14 cellular contexts compared by ENCODE assay signal in genomic region chr4:138110815-138111214, GRCh38.
DNase-seq lines count a peak whose midpoint lies in the region; ATAC-seq and TF ChIP-seq lines count a peak whose summit lies in the region.
"Had no signal": no experiment of that assay in that cellular context is flagged by ENCODE, and none has a peak within 500 bp of the region (broad histone marks: within the 10 kb centered on the region; RNA-seq: fewer than 3 reads in every experiment).

No MANE protein-coding gene starts in this region.

- no peaks in the 10 kb centered on the region for H3K27me3 Mint-ChIP-seq in GM23338 (ENCODE audit: insufficient read depth, low read depth, poor library complexity)
- H3K27me3 Mint-ChIP-seq in stimulated activated naive CD8-positive, alpha-beta T cell treated with anti-CD3 and anti-CD28 coated beads, Interleukin-15, amount 100 ng/mL, for 72 hours: no peaks in the 10 kb centered on the region
- H3K27me3 Mint-ChIP-seq: activated B cell treated with CpG ODN at 0.5 μM for 24 hours had no signal

- H3K36me3 ChIP-seq in GM23338 (ENCODE audit: insufficient read depth): no peaks in the 10 kb centered on the region
- H3K36me3 ChIP-seq: gastroesophageal sphincter, suprapubic skin had no signal

- no peak overlapping the region for H2AFZ ChIP-seq in GM23338

- H3K4me2 ChIP-seq in GM23338: peak overlapping the region; percentile 52

- no peak overlapping the region for H3K4me3 Mint-ChIP-seq in GM23338
- H3K4me3 Mint-ChIP-seq in stimulated activated naive CD8-positive, alpha-beta T cell treated with anti-CD3 and anti-CD28 coated beads, Interleukin-15, amount 100 ng/mL, for 72 hours: no peak overlapping the region
- H3K4me3 Mint-ChIP-seq: activated B cell treated with CpG ODN at 0.5 μM for 24 hours, brain had no signal

- no peak overlapping the region for H3K27ac Mint-ChIP-seq in GM23338
- no peak overlapping the region for H3K27ac Mint-ChIP-seq in stimulated activated naive CD8-positive, alpha-beta T cell treated with anti-CD3 and anti-CD28 coated beads, Interleukin-15, amount 100 ng/mL, for 72 hours
- H3K27ac Mint-ChIP-seq: activated B cell treated with CpG ODN at 0.5 μM for 24 hours, brain had no signal

- H3K27ac ChIP-seq in GM23338 (ENCODE audit: low read depth): peak overlapping the region; percentile 88
- H3K27ac ChIP-seq: gastroesophageal sphincter, suprapubic skin had no signal

- DNase-seq in COLO829 (ENCODE audit: low spot score) (peak; percentile 29), GM23338 (ENCODE audit: low spot score) (no peak), NCI-H226 (peak; percentile 36), foreskin fibroblast (peak; percentile 5 to 13), amygdala (lab: John Stamatoyannopoulos, UW) (no peak), NOMO-1 (lab: John Stamatoyannopoulos, UW; ENCODE audit: unreplicated experiment in 2 of 2) (no peak)
- DNase-seq in activated CD4-positive, alpha-beta T cell treated with anti-CD3 and anti-CD28 coated beads for 48 hours: no peak
- no peak for DNase-seq in stimulated activated naive CD8-positive, alpha-beta T cell treated with anti-CD3 and anti-CD28 coated beads, Interleukin-15, amount 100 ng/mL, for 72 hours
- DNase-seq: activated B cell treated with CpG ODN at 0.5 μM for 24 hours; activated naive CD4-positive, alpha-beta T cell; NCI-H345 had no signal

- no peaks in the 10 kb centered on the region for H4K20me1 ChIP-seq in GM23338 (replicated peaks; ENCODE audit: insufficient read depth)

- peaks cover 21% of the 10 kb centered on the region for H3K9me3 Mint-ChIP-seq in GM23338
- H3K9me3 Mint-ChIP-seq in stimulated activated naive CD8-positive, alpha-beta T cell treated with anti-CD3 and anti-CD28 coated beads, Interleukin-15, amount 100 ng/mL, for 72 hours: no peaks in the 10 kb centered on the region

- no peaks in the 10 kb centered on the region for H3K27me3 ChIP-seq in GM23338 (ENCODE audit: insufficient read depth)
- H3K27me3 ChIP-seq: gastroesophageal sphincter, suprapubic skin had no signal

- no peak for ATAC-seq in GM23338
- no peak for ATAC-seq in stimulated activated naive CD8-positive, alpha-beta T cell treated with anti-CD3 and anti-CD28 coated beads, Interleukin-15, amount 100 ng/mL, for 72 hours
- ATAC-seq: gastroesophageal sphincter had no signal

- H3K4me1 Mint-ChIP-seq in GM23338: peaks cover 50% of the 10 kb centered on the region
- no peaks in the 10 kb centered on the region for H3K4me1 Mint-ChIP-seq in stimulated activated naive CD8-positive, alpha-beta T cell treated with anti-CD3 and anti-CD28 coated beads, Interleukin-15, amount 100 ng/mL, for 72 hours

- peaks cover 26% of the 10 kb centered on the region for H3K4me1 ChIP-seq in GM23338 (ENCODE audit: insufficient read depth)
- H3K4me1 ChIP-seq: suprapubic skin had no signal

- H3K4me3 ChIP-seq in GM23338 (no peak overlapping the region), foreskin fibroblast (ENCODE audit: low read depth in 1 of 2, low read length in 2 of 2) (no peak overlapping the region)
- H3K4me3 ChIP-seq: gastroesophageal sphincter, suprapubic skin had no signal

- H3F3A ChIP-seq in GM23338 (replicated peaks; ENCODE audit: low read depth): no peaks in the 10 kb centered on the region

- peaks cover 23% of the 10 kb centered on the region for H3K36me3 Mint-ChIP-seq in GM23338 (ENCODE audit: low read depth)
- H3K36me3 Mint-ChIP-seq: brain had no signal

- no peaks in the 10 kb centered on the region for H3K79me2 ChIP-seq in GM23338 (replicated peaks; ENCODE audit: insufficient read depth)

- TF ChIP-seq CTCF in GM23338 (conservative IDR thresholded peaks at IDR 0.05; ENCODE audit: low read depth in 2 of 2) (no peak), foreskin fibroblast (IDR thresholded peaks at IDR 0.05; ENCODE audit: low read depth, low read length) (no peak)

- no peaks in the 10 kb centered on the region for H3K9me2 ChIP-seq in GM23338 (ENCODE audit: insufficient read depth)

TF ChIP-seq in GM23338, 12 proteins besides CTCF, POLR2A, EP300 and RAD21:
- TF ChIP-seq, protein P1, sequence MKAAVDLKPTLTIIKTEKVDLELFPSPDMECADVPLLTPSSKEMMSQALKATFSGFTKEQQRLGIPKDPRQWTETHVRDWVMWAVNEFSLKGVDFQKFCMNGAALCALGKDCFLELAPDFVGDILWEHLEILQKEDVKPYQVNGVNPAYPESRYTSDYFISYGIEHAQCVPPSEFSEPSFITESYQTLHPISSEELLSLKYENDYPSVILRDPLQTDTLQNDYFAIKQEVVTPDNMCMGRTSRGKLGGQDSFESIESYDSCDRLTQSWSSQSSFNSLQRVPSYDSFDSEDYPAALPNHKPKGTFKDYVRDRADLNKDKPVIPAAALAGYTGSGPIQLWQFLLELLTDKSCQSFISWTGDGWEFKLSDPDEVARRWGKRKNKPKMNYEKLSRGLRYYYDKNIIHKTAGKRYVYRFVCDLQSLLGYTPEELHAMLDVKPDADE (IDR thresholded peaks at IDR 0.05): no peak
- TF ChIP-seq REST (IDR thresholded peaks at IDR 0.05; ENCODE audit: unreplicated experiment) (no peak), NANOG (IDR thresholded peaks at IDR 0.05; ENCODE audit: borderline replicate concordance) (0 out of 2 replicates have a peak, but pooled peaks have one; percentile 15), ZNF114 (CRISPR knock-in tag; IDR thresholded peaks at IDR 0.05) (no peak)
TF ChIP-seq in GM23338: peak in this region for 1.

Comparison
In these comparisons a context has a peak if more than half of its experiments do, and no peak if none do; other contexts are left out.
1. DNase-seq: peak in COLO829 (single experiment), NCI-H226 (single experiment) and foreskin fibroblast (2 of 2); none in GM23338 (single experiment), amygdala (0 of 56), activated CD4-positive, alpha-beta T cell treated with anti-CD3 and anti-CD28 coated beads for 48 hours (single experiment), NOMO-1 (0 of 2) and stimulated activated naive CD8-positive, alpha-beta T cell treated with anti-CD3 and anti-CD28 coated beads, Interleukin-15, amount 100 ng/mL, for 72 hours (0 of 2).